In genomic region chr6:54697423-54697822, GRCh38 we compare ENCODE assay signal across 8 cellular contexts.
A peak's percentile ranks its signal among the peaks of the same experiment; 100 is the strongest.
DNase-seq lines count a peak whose midpoint lies in the region; ATAC-seq and TF ChIP-seq lines count a peak whose summit lies in the region.

No MANE protein-coding gene starts in this region.

- CTCF ChIA-PET in Panc1 (lab: Charles Lee) = no interaction called here

- H3K36me3 ChIP-seq in Panc1 (ENCODE audit: control insufficient read depth, insufficient read depth, low read length) (no peaks in the 10 kb centered on the region), smooth muscle cell (ENCODE audit: low read depth) (no peaks in the 10 kb centered on the region), ascending aorta (no peaks in the 10 kb centered on the region)

- H3K9me3 ChIP-seq in Panc1 (ENCODE audit: control insufficient read depth, insufficient read depth, low read depth, low read length) (no peaks in the 10 kb centered on the region), smooth muscle cell (replicated peaks; ENCODE audit: low read depth) (no peaks in the 10 kb centered on the region), ascending aorta (no peaks in the 10 kb centered on the region)

- 26% methylated on average over 3 of the region's 3 CpGs for WGBS in smooth muscle cell (ENCODE audit: low lambda C conversion rate)

- H3K4me2 ChIP-seq in smooth muscle cell = no peak overlapping the region

- ATAC-seq in Panc1 = no peak

- intact Hi-C loops in Panc1 (cut with micrococcal nuclease; ENCODE audit: unreplicated experiment) = no loop called here
- intact Hi-C loops in ascending aorta (cut with DNase I) = no loop called here

- H3K4me3 ChIP-seq in Panc1 (ENCODE audit: low read depth in 2 of 2, low read length in 2 of 2) (no peak overlapping the region), smooth muscle cell (no peak overlapping the region), ascending aorta (no peak overlapping the region)

- H2AFZ ChIP-seq in smooth muscle cell (ENCODE audit: low read depth) = peak overlapping the region; percentile 80

- H3K4me1 ChIP-seq in Panc1 (ENCODE audit: control insufficient read depth, insufficient read depth, low read length) (no peaks in the 10 kb centered on the region), smooth muscle cell (ENCODE audit: low read depth) (peaks cover 17% of the 10 kb centered on the region), ascending aorta (no peaks in the 10 kb centered on the region)

- no TSS peak for BruUV-seq in Panc1 (replicated peaks; lab: Mats Ljungman, UMichigan)

- no peaks in the 10 kb centered on the region for H3K79me2 ChIP-seq in smooth muscle cell (ENCODE audit: low read depth)

- H3K27me3 ChIP-seq in Panc1 (ENCODE audit: control insufficient read depth, insufficient read depth, low read length) (no peaks in the 10 kb centered on the region), smooth muscle cell (ENCODE audit: low read depth) (no peaks in the 10 kb centered on the region), ascending aorta (no peaks in the 10 kb centered on the region)

- POLR2A ChIA-PET in Panc1 (lab: Charles Lee) = interaction anchor here (0.5 kb wide), 1 partner anchor 17 kb away, joined by 8 read pairs; no protein-coding TSS in a partner anchor

- no peaks in the 10 kb centered on the region for H4K20me1 ChIP-seq in smooth muscle cell (ENCODE audit: low read depth)

- TF ChIP-seq CTCF in Panc1 (IDR thresholded peaks at IDR 0.05) (peak; percentile 18; the same call in 1 of the 2 replicates), smooth muscle cell (IDR thresholded peaks at IDR 0.05; ENCODE audit: borderline replicate concordance, insufficient read depth, poor library complexity, severe bottlenecking) (peak; percentile 18), ascending aorta (IDR thresholded peaks at IDR 0.05) (peak in 1 of 3 experiments; percentile 10)

- H3F3A ChIP-seq in smooth muscle cell (ENCODE audit: low read depth) = peaks cover 5% of the 10 kb centered on the region

- H3K9ac ChIP-seq in smooth muscle cell (ENCODE audit: low read depth) = no peak overlapping the region

- in situ Hi-C loops in Panc1 (cut with HindIII; ENCODE audit: low pct_unique_long_range_greater_than_20kb, low sequenced_read_pairs) = no loop called here

- H3K27ac ChIP-seq in Panc1 (ENCODE audit: low read length) (no peak overlapping the region), smooth muscle cell (ENCODE audit: low read depth) (peak overlapping the region; percentile 81), ascending aorta (no peak overlapping the region)

- DNase-seq in NCI-H1417 (lab: John Stamatoyannopoulos, UW) (peak in 2 of 3 experiments; percentile 11 to 73), NCI-H1417 treated with DMSO at 0.1 percent for 48 hours (lab: John Stamatoyannopoulos, UW) (no peak), Panc1 (ENCODE audit: low read depth, low spot score) (no peak), fibroblast of peridontal ligament (ENCODE audit: extremely low read depth) (peak; percentile 53), smooth muscle cell (lab: John Stamatoyannopoulos, UW; ENCODE audit: unreplicated experiment) (no peak), UCSD-AML1 (lab: John Stamatoyannopoulos, UW; ENCODE audit: unreplicated experiment) (no peak), ascending aorta (ENCODE audit: low spot score in 2 of 2) (no peak), DMS79 (lab: John Stamatoyannopoulos, UW) (no peak)

Comparison
In these comparisons a context has a peak if more than half of its experiments do, and no peak if none do; other contexts are left out.
1. DNase-seq: peak in NCI-H1417 (2 of 3) and fibroblast of peridontal ligament (single experiment); none in NCI-H1417 treated with DMSO at 0.1 percent for 48 hours (single experiment), Panc1 (single experiment), smooth muscle cell (single experiment), UCSD-AML1 (single experiment), ascending aorta (0 of 2) and DMS79 (single experiment).